8 cellular contexts compared by ENCODE assay signal in the genomic region with DNA sequence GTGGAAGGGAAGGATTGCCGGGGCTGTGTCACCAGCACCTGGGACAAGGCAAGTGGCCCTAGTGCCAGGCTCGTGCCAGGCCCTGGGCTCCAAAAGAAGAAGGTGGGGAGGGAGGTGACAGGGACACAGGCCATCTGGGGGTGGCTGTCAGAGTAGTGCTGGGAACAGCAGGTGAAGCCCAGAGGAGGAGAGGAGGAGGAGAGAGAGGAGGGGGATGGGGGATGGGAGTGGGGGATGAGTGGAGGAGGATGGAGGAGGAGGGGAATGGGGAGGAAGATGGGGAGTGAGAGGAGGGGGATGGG. TPM values are rescaled to one million over a fixed set of nuclear protein-coding genes. Genes with fewer than 3 reads are reported as not detected.
DNase-seq lines count a peak whose midpoint lies in the region; ATAC-seq and TF ChIP-seq lines count a peak whose summit lies in the region.

No MANE protein-coding gene starts in this region.

- intact Hi-C loops in PC-3 (cut with micrococcal nuclease) (no loop called here), ovary (cut with DNase I) (loop anchor here in 2 of 4 donors (2.0 kb wide), 2 partner anchors 19 to 23 kb away; partner anchors contain the start of genes JUND (in 1 of the 2) and LSM4 (in 1 of the 2))

- H3K36me3 ChIP-seq in PC-3 (ENCODE audit: low read depth, low read length) (no peaks in the 10 kb centered on the region; the same call in 1 of the 2 replicates), ovary (no peaks in the 10 kb centered on the region)

- peaks cover 45% of the 10 kb centered on the region for H3K36me3 Mint-ChIP-seq in effector memory CD8-positive, alpha-beta T cell (ENCODE audit: insufficient read depth)

- peak overlapping the region; percentile 96 to 97 for H3K27ac Mint-ChIP-seq in effector memory CD8-positive, alpha-beta T cell

- no peak for TF ChIP-seq EP300 in ovary (IDR thresholded peaks at IDR 0.05)

- H3K4me3 Mint-ChIP-seq in effector memory CD8-positive, alpha-beta T cell, result peak overlapping the region; percentile 81

- POLR2A ChIA-PET in PC-3 (lab: Charles Lee; ENCODE audit: unreplicated experiment), result interaction anchor here (0.6 to 1.0 kb wide), 2 partner anchors 22 to 253 kb away, joined by 3 read pairs; partner anchors contain the start of gene JUND

- no peak overlapping the region for H3K9ac ChIP-seq in PC-3 (ENCODE audit: low read length)

- no peaks in the 10 kb centered on the region for H3F3A ChIP-seq in PC-3 (ENCODE audit: low read length, unreplicated experiment)

- BruUV-seq in PC-3 (replicated peaks; lab: Mats Ljungman, UMichigan), result no TSS peak

- H3K27ac ChIP-seq in PC-3 (ENCODE audit: low read length) (no peak overlapping the region), ovary (peak overlapping the region; percentile 82 to 98)

- peak overlapping the region; percentile 63 for H3K4me3 ChIP-seq in GM12864 (ENCODE audit: low read depth, low read length)
- no peak overlapping the region for H3K4me3 ChIP-seq in PC-3 (ENCODE audit: low read length)
- H3K4me3 ChIP-seq in ovary, result peak overlapping the region; percentile 40

- H3K9me2 ChIP-seq in PC-3 (replicated peaks; ENCODE audit: low read length), result no peaks in the 10 kb centered on the region

- H3K27me3 Mint-ChIP-seq in effector memory CD8-positive, alpha-beta T cell, result no peaks in the 10 kb centered on the region

- no peak overlapping the region for H2AFZ ChIP-seq in PC-3 (ENCODE audit: low read length)

- no peaks in the 10 kb centered on the region for H3K79me2 ChIP-seq in PC-3 (ENCODE audit: low read length)

- peak overlapping the region; percentile 46; the same call in 1 of the 2 replicates for H3K4me2 ChIP-seq in PC-3 (ENCODE audit: low read length)

- peaks cover 36% of the 10 kb centered on the region in 2 donors for H3K4me1 Mint-ChIP-seq in effector memory CD8-positive, alpha-beta T cell (ENCODE audit: low read depth in 2 of 2)

- no peak for TF ChIP-seq POLR2A in ovary (IDR thresholded peaks at IDR 0.05)

- no peaks in the 10 kb centered on the region for H4K20me1 ChIP-seq in PC-3 (ENCODE audit: low read length)

- CTCF ChIA-PET in PC-3 (lab: Charles Lee), result interaction anchor here (1.3 kb wide), 1 partner anchor 24 kb away, joined by 4 read pairs; no protein-coding TSS in a partner anchor

- H3K9me3 ChIP-seq in PC-3 (ENCODE audit: low read length), result no peaks in the 10 kb centered on the region
- H3K9me3 ChIP-seq in ovary, result no peaks in the 10 kb centered on the region

- H3K4me1 ChIP-seq in PC-3 (ENCODE audit: insufficient read depth, low read length) (peaks cover 19% of the 10 kb centered on the region), ovary (ENCODE audit: insufficient read depth) (peaks cover 18% of the 10 kb centered on the region)

- H3K27me3 ChIP-seq in PC-3 (ENCODE audit: low read length) (no peaks in the 10 kb centered on the region), ovary (no peaks in the 10 kb centered on the region)

- TF ChIP-seq CTCF in GM12864 (IDR thresholded peaks at IDR 0.05; ENCODE audit: low read depth, low read length, missing control alignments), result no peak
- TF ChIP-seq CTCF in PC-3 (conservative IDR thresholded peaks at IDR 0.05; ENCODE audit: low read depth, low read length), result no peak
- TF ChIP-seq CTCF in ovary (IDR thresholded peaks at IDR 0.05), result no peak

- DNase-seq in GM12864 (ENCODE audit: low read depth) (no peak), PC-3 (no peak), ovary (no peak), NOMO-1 (lab: John Stamatoyannopoulos, UW; ENCODE audit: unreplicated experiment in 2 of 2) (no peak)
- peak in 1 of 3 experiments; percentile 28 for DNase-seq in effector memory CD8-positive, alpha-beta T cell
- no peak for DNase-seq in activated effector memory CD4-positive, alpha-beta T cell treated with Interleukin-2 at 50 U/mL for 16 hours

- ATAC-seq in PC-3 (no peak; the same call in 1 of the 2 replicates), GM18519 (IDR thresholded peaks at IDR 0.05; ENCODE audit: low FRiP score, unreplicated experiment) (no peak), GM18867 (IDR thresholded peaks at IDR 0.05; ENCODE audit: unreplicated experiment) (no peak)
- no peak for ATAC-seq in effector memory CD8-positive, alpha-beta T cell (replicated peaks)

- no peaks in the 10 kb centered on the region for H3K9me3 Mint-ChIP-seq in effector memory CD8-positive, alpha-beta T cell

- WGBS in ovary, 3 donors, result 0 to 14% (median 12%) methylated on average over 2 of the region's 2 CpGs

RNA-seq across cellular contexts. Expression of gene LSM4, which starts 18.7 kb away (rescaled TPM):
- total RNA-seq in PC-3 (2014; rRNA removed), result 713 and 856 TPM in 2 replicates
- 100 to 1,000 TPM in 1 of 7 donors, 10 to 100 TPM in 6; 45.0 to 121 (median 77.3) TPM for total RNA-seq in ovary
- polyA plus RNA-seq in ovary, result 10 to 100 TPM; 38.3 to 66.0 TPM

RNA-seq across cellular contexts. Expression of gene JUND, which starts 22.7 kb away (rescaled TPM):
- total RNA-seq in PC-3 (2014; rRNA removed), result 151 and 157 TPM in 2 replicates
- 1,000 to 10,000 TPM in 2 of 7 donors, 100 to 1,000 TPM in 5; 163 to 1,260 (median 581) TPM for total RNA-seq in ovary
- 100 to 1,000 TPM in 1 of 2 donors, 10 to 100 TPM in 1; 95.2 to 301 TPM for polyA plus RNA-seq in ovary

RNA-seq across cellular contexts. Expression of gene IQCN, which starts 29.9 kb away (rescaled TPM):
- total RNA-seq in PC-3 (2014; rRNA removed), result 0.33 and 0.69 TPM in 2 replicates
- total RNA-seq in ovary, result 10 to 100 TPM in 5 of 7 donors, 1 to 10 TPM in 2; 6.0 to 18.4 (median 11.7) TPM
- polyA plus RNA-seq in ovary, result 1 to 10 TPM; 2.5 to 9.3 TPM

RNA-seq across cellular contexts. Expression of gene PGPEP1, which starts 36.3 kb away (rescaled TPM):
- total RNA-seq in PC-3 (2014; rRNA removed), result 9.6 and 11.4 TPM in 2 replicates
- total RNA-seq in ovary, result 10 to 100 TPM in 6 of 7 donors, 1 to 10 TPM in 1; 9.3 to 64.5 (median 50.3) TPM
- polyA plus RNA-seq in ovary, result 10 to 100 TPM; 13.8 to 16.9 TPM
